In genomic region chr1:226154593-226154992, GRCh38 we compare ENCODE assay signal across 23 cellular contexts.
"Had no signal": no experiment of that assay in that cellular context is flagged by ENCODE, and none has a peak within 500 bp of the region (broad histone marks: within the 10 kb centered on the region; RNA-seq: fewer than 3 reads in every experiment).

No MANE protein-coding gene starts in this region.

- H3K4me1 ChIP-seq: tibial nerve had no signal

- H3K4me3 ChIP-seq: dorsolateral prefrontal cortex, lung, tibial nerve had no signal

- H3K9me3 Mint-ChIP-seq: activated naive CD4-positive, alpha-beta T cell treated with anti-CD3 and anti-CD28 coated beads, Interleukin-2, amount 10 ng/mL, durations not matched to agents 7 days and 5 days; mesothelial cell of epicardium; nephron progenitor cell; stimulated activated naive CD8-positive, alpha-beta T cell treated with anti-CD3 and anti-CD28 coated beads, Interleukin-15, Interleukin-2, amounts not matched to agents 100 ng/mL and 50 ng/mL, for 24 hours had no signal

- H3K27me3 ChIP-seq: dorsolateral prefrontal cortex, tibial nerve had no signal

- H3K27ac ChIP-seq: dorsolateral prefrontal cortex, epithelial cell of prostate, tibial nerve, VCaP had no signal

- DNase-seq: activated CD4-positive, alpha-beta T cell treated with anti-CD3 and anti-CD28 coated beads for 1 hour; activated CD4-positive, alpha-beta T cell treated with anti-CD3 and anti-CD28 coated beads, Interleukin-2, amount 50 U/mL, for 4 hours; activated CD8-positive, alpha-beta memory T cell treated with anti-CD3 and anti-CD28 coated beads, Interleukin-2, amount 50 U/mL, for 48 hours; activated effector memory CD4-positive, alpha-beta T cell treated with Interleukin-2 at 50 U/mL for 16 hours; activated naive CD4-positive, alpha-beta T cell treated with anti-CD3 and anti-CD28 coated beads, Interleukin-2, amount 10 ng/mL, durations not matched to agents 7 days and 5 days; activated T-cell treated with anti-CD3 and anti-CD28 coated beads, Interleukin-2, amount 50 U/mL, for 48 hours; amniotic stem cell; dorsolateral prefrontal cortex; foreskin fibroblast; glutamatergic neuron; hippocampal formation; nephron progenitor cell; occipital lobe; right cardiac atrium; stimulated activated CD4-positive, alpha-beta T cell treated with anti-CD3 and anti-CD28 coated beads, Interleukin-2, amount 100 ng/mL, for 24 hours had no signal

- H3K27ac Mint-ChIP-seq: activated naive CD4-positive, alpha-beta T cell treated with anti-CD3 and anti-CD28 coated beads, Interleukin-2, amount 10 ng/mL, durations not matched to agents 7 days and 5 days; mesothelial cell of epicardium; nephron progenitor cell; progenitor cell of endocrine pancreas; stimulated activated naive CD8-positive, alpha-beta T cell treated with anti-CD3 and anti-CD28 coated beads, Interleukin-15, Interleukin-2, amounts not matched to agents 100 ng/mL and 50 ng/mL, for 24 hours had no signal

- H3K9me3 ChIP-seq: tibial nerve had no signal

- ATAC-seq: right cardiac atrium, SK-N-SH treated with all-trans-retinoic acid at 6 μM for 48 hours had no signal

- H3K4me1 Mint-ChIP-seq: mesothelial cell of epicardium, nephron progenitor cell had no signal

- H3K27me3 Mint-ChIP-seq: activated naive CD4-positive, alpha-beta T cell treated with anti-CD3 and anti-CD28 coated beads, Interleukin-2, amount 10 ng/mL, durations not matched to agents 7 days and 5 days; progenitor cell of endocrine pancreas; stimulated activated naive CD8-positive, alpha-beta T cell treated with anti-CD3 and anti-CD28 coated beads, Interleukin-15, Interleukin-2, amounts not matched to agents 100 ng/mL and 50 ng/mL, for 24 hours had no signal

- H3K4me3 Mint-ChIP-seq: activated naive CD4-positive, alpha-beta T cell treated with anti-CD3 and anti-CD28 coated beads, Interleukin-2, amount 10 ng/mL, durations not matched to agents 7 days and 5 days; mesothelial cell of epicardium; nephron progenitor cell; stimulated activated naive CD8-positive, alpha-beta T cell treated with anti-CD3 and anti-CD28 coated beads, Interleukin-15, Interleukin-2, amounts not matched to agents 100 ng/mL and 50 ng/mL, for 24 hours had no signal
